17 cellular contexts compared by ENCODE assay signal in the genomic region with DNA sequence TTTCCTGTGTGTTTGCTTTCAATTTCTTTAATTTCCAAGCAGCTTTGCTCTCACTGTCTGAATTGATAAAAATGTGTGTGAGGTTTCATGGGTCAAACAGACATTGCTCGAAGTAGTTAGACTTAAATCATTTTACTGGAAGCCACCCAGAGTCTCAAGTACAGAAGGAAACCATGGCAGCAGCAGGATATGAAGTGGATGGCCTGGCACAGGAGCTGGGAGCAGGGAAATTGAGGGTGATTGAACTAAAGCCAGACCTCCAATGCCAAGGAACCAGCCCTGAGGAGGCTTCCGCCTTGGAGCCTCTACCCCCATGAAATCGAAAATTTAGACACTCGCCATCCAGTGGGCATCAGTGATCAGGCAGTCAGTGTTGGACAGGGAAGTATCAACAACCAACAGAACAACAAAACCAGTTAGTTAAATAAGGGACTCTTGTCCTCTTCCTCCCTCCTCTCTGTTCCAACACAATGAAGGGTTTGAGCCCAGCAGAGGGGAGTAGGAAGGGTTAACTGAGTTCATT.
"Had no signal": no experiment of that assay in that cellular context is flagged by ENCODE, and none has a peak within 500 bp of the region (broad histone marks: within the 10 kb centered on the region; RNA-seq: fewer than 3 reads in every experiment).

No MANE protein-coding gene starts in this region.

- H3K4me1 ChIP-seq: right atrium auricular region had no signal

- DNase-seq: activated CD4-positive, alpha-beta memory T cell treated with anti-CD3 and anti-CD28 coated beads for 36 hours; activated CD4-positive, alpha-beta T cell treated with anti-CD3 and anti-CD28 coated beads for 36 hours; activated CD8-positive, alpha-beta memory T cell treated with anti-CD3 and anti-CD28 coated beads, Interleukin-2, amount 10 ng/mL, durations not matched to agents 7 days and 5 days; activated naive CD8-positive, alpha-beta T cell treated with anti-CD3 and anti-CD28 coated beads for 36 hours; amniotic stem cell; dermis blood vessel endothelial cell; effector memory CD4-positive, alpha-beta T cell; mesenchymal stem cell; naive thymus-derived CD8-positive, alpha-beta T cell; stimulated activated CD4-positive, alpha-beta T cell treated with anti-CD3 and anti-CD28 coated beads, Interleukin-12 subunit alpha, Interleukin-12 subunit beta, amount 100 ng/mL, for 4 hours; stimulated activated CD4-positive, alpha-beta T cell treated with anti-CD3 and anti-CD28 coated beads, Interleukin-1b, Interleukin-23, amount 100 ng/mL, for 48 hours; stimulated activated CD8-positive, alpha-beta memory T cell treated with anti-CD3 and anti-CD28 coated beads, Interleukin-4, amount 100 ng/mL, for 48 hours; stimulated activated naive CD4-positive, alpha-beta T cell treated with Interleukin-2 at 50 U/mL for 16 hours; T-helper 2 cell; trophoblast cell had no signal

- H3K9me3 ChIP-seq: esophagus muscularis mucosa, right atrium auricular region had no signal

- H3K36me3 ChIP-seq: esophagus muscularis mucosa, right atrium auricular region had no signal

- H3K4me3 ChIP-seq: esophagus muscularis mucosa, right atrium auricular region had no signal

- H3K27ac ChIP-seq: esophagus muscularis mucosa, right atrium auricular region had no signal

- H3K27me3 ChIP-seq: esophagus muscularis mucosa, right atrium auricular region had no signal

- ATAC-seq: activated CD4-positive, alpha-beta T cell treated with anti-CD3 and anti-CD28 coated beads for 36 hours; activated CD8-positive, alpha-beta memory T cell treated with anti-CD3 and anti-CD28 coated beads, Interleukin-2, amount 10 ng/mL, durations not matched to agents 7 days and 5 days; naive thymus-derived CD8-positive, alpha-beta T cell had no signal
